In the genomic region with DNA sequence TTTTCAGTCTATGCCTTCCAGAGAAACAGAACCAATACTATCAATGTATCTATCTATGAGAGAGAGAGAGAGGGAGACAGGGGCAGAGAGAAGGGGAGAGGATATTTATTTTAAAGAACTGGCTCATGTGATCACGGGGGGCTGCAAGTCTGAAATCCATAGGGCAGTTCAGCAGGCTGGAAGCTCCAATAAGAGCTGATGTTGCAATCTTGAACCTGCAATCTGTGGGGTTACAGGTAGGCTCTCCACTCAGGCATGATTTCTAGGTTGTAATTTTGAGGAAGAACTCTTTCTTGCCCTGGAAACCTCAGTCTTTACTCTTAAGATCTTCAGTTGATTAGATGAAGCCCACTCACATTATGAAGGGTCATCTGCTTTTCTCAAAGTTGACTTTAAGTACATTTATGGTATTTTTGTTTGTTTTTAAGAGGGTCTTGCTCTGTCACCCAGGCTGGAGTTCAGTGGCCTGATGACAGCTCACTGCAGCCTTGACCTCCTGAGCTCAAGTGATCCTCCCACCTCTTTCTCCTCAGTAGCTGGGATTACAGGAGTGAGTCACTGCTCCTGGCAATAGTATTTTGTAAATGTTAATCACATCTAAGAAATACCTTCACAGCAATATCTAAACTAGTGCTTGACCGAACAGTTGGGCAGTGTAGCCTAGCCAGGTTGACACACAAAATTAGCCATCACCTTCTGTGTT, we compare ENCODE assay signal across 32 cellular contexts.
A peak's percentile ranks its signal among the peaks of the same experiment; 100 is the strongest.
DNase-seq lines count a peak whose midpoint lies in the region; ATAC-seq, FAIRE-seq and TF ChIP-seq lines count a peak whose summit lies in the region.
"Had no signal": no experiment of that assay in that cellular context is flagged by ENCODE, and none has a peak within 500 bp of the region (broad histone marks: within the 10 kb centered on the region; RNA-seq: fewer than 3 reads in every experiment).

No MANE protein-coding gene starts in this region.

- H3K4me3 Mint-ChIP-seq in nephron progenitor cell: no peak overlapping the region
- H3K4me3 Mint-ChIP-seq: activated CD8-positive, alpha-beta T cell treated with anti-CD3 and anti-CD28 coated beads for 36 hours; central memory CD8-positive, alpha-beta T cell; endodermal cell; H9; stimulated activated naive CD8-positive, alpha-beta T cell treated with anti-CD3 and anti-CD28 coated beads, Interleukin-15, amount 100 ng/mL, for 72 hours; T-cell had no signal

- intact Hi-C loops in body of pancreas (cut with DNase I): no loop called here

- no peak for FAIRE-seq in RCC 7860 (lab: Jason Lieb, UNC)
- FAIRE-seq: urothelium cell line had no signal

- H3K4me1 Mint-ChIP-seq in nephron progenitor cell: peaks cover 63% of the 10 kb centered on the region

- no peak for TF ChIP-seq CTCF in nephron progenitor cell (IDR thresholded peaks at IDR 0.05)
- no peak for TF ChIP-seq CTCF in body of pancreas (IDR thresholded peaks at IDR 0.05)

- peak; percentile 6 for DNase-seq in DMS53 (lab: John Stamatoyannopoulos, UW)
- no peak for DNase-seq in DMS53 treated with DMSO at 0.1 percent for 48 hours (lab: John Stamatoyannopoulos, UW; ENCODE audit: unreplicated experiment)
- peak; percentile 11 for DNase-seq in RCC 7860 (ENCODE audit: low spot score)
- DNase-seq in epithelial cell of prostate (ENCODE audit: low read depth, low spot score): no peak
- DNase-seq in nephron progenitor cell: no peak
- DNase-seq in body of pancreas: no peak
- DNase-seq in activated effector memory CD4-positive, alpha-beta T cell treated with Interleukin-2 at 50 U/mL for 16 hours: no peak
- DNase-seq: activated CD4-positive, CD25-positive, alpha-beta regulatory T cell; activated CD8-positive, alpha-beta memory T cell treated with anti-CD3 and anti-CD28 coated beads, Interleukin-2, amount 50 U/mL, for 48 hours; activated CD8-positive, alpha-beta T cell treated with anti-CD3 and anti-CD28 coated beads for 36 hours; C1 segment of cervical spinal cord; COR-L47; dermis blood vessel endothelial cell; DMS79; endodermal cell; GDM1; H9; hypothalamus; Karpas-422; left lung; NCI-H2107; NCI-H446 treated with DMSO at 0.1 percent for 48 hours; NCI-H774; stimulated activated CD8-positive, alpha-beta memory T cell treated with anti-CD3 and anti-CD28 coated beads, Interleukin-4, amount 100 ng/mL, for 48 hours; stimulated activated naive CD8-positive, alpha-beta T cell treated with anti-CD3 and anti-CD28 coated beads, Interleukin-15, amount 100 ng/mL, for 72 hours; T-cell had no signal

- peaks cover 17% of the 10 kb centered on the region for H3K36me3 Mint-ChIP-seq in nephron progenitor cell (ENCODE audit: low read depth)
- H3K36me3 Mint-ChIP-seq: T-cell had no signal

- 89 to 91% methylated on average over 2 of the region's 2 CpGs for WGBS in body of pancreas, 2 donors

- no peaks in the 10 kb centered on the region for H3K9me3 ChIP-seq in body of pancreas
- H3K9me3 ChIP-seq: left lung, right atrium auricular region, SJSA1 had no signal

- H3K27ac ChIP-seq in epithelial cell of prostate (peak overlapping the region; percentile 40), body of pancreas (no peak overlapping the region)
- H3K27ac ChIP-seq: 22Rv1, left lung, right atrium auricular region, SJSA1 had no signal

- H3K27ac Mint-ChIP-seq in nephron progenitor cell: peak overlapping the region; percentile 64
- H3K27ac Mint-ChIP-seq: activated CD8-positive, alpha-beta T cell treated with anti-CD3 and anti-CD28 coated beads for 36 hours; endodermal cell; H9; T-cell had no signal

- H3K36me3 ChIP-seq in body of pancreas (replicated peaks in 1 of 2; ENCODE audit: insufficient read depth in 1 of 2, low read depth in 2 of 2): no peaks in the 10 kb centered on the region
- H3K36me3 ChIP-seq: left lung, right atrium auricular region, SJSA1 had no signal

- H3K4me3 ChIP-seq in body of pancreas: no peak overlapping the region
- H3K4me3 ChIP-seq: left lung, right atrium auricular region, SJSA1 had no signal

- no peak for TF ChIP-seq POLR2A in body of pancreas (IDR thresholded peaks at IDR 0.05)

- no peaks in the 10 kb centered on the region for H3K4me1 ChIP-seq in body of pancreas
- H3K4me1 ChIP-seq: left lung, right atrium auricular region, SJSA1 had no signal

- no peaks in the 10 kb centered on the region for H3K27me3 ChIP-seq in body of pancreas
- H3K27me3 ChIP-seq: left lung, right atrium auricular region, SJSA1 had no signal

- ATAC-seq in HG02623 (IDR thresholded peaks at IDR 0.05; ENCODE audit: unreplicated experiment): no peak
- no peak for ATAC-seq in body of pancreas
- ATAC-seq: activated CD8-positive, alpha-beta T cell treated with anti-CD3 and anti-CD28 coated beads for 36 hours; left lung; stimulated activated naive CD8-positive, alpha-beta T cell treated with anti-CD3 and anti-CD28 coated beads, Interleukin-15, amount 100 ng/mL, for 72 hours; T-cell had no signal

- peaks cover 15% of the 10 kb centered on the region for H3K9me3 Mint-ChIP-seq in nephron progenitor cell
- H3K9me3 Mint-ChIP-seq: activated CD8-positive, alpha-beta T cell treated with anti-CD3 and anti-CD28 coated beads for 36 hours; central memory CD8-positive, alpha-beta T cell; endodermal cell had no signal

- peaks cover under 1% of the 10 kb centered on the region for H3K27me3 Mint-ChIP-seq in nephron progenitor cell (ENCODE audit: low read depth, poor library complexity)
- H3K27me3 Mint-ChIP-seq: activated CD8-positive, alpha-beta T cell treated with anti-CD3 and anti-CD28 coated beads for 36 hours; central memory CD8-positive, alpha-beta T cell; stimulated activated naive CD8-positive, alpha-beta T cell treated with anti-CD3 and anti-CD28 coated beads, Interleukin-15, amount 100 ng/mL, for 72 hours; T-cell had no signal

Comparison
In these comparisons a context has a peak if more than half of its experiments do, and no peak if none do; other contexts are left out.
1. DNase-seq: peak in DMS53 (single experiment) and RCC 7860 (single experiment); none in DMS53 treated with DMSO at 0.1 percent for 48 hours (single experiment), epithelial cell of prostate (single experiment), nephron progenitor cell (single experiment), body of pancreas (0 of 4) and activated effector memory CD4-positive, alpha-beta T cell treated with Interleukin-2 at 50 U/mL for 16 hours (single experiment).